In the genomic region with DNA sequence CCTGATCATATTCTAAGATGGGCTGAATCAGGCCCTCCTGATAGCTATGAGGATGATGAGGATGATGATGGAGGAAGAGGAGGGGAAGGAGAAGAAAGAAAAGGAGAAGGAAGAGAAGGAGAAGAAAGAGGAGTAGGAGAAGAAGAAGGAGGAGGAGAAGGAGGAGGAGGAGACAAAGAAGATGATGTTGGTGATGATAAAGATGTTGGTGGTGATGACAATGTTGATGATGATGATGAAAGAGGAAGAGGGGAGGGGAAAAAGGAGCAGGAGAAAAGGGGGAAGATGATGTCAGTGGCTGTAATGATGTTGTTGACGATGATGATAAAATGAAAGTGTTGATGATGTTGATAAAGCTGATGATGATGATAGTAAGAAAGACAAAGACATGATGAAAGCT, we compare ENCODE assay signal across 31 cellular contexts.
"Had no signal": no experiment of that assay in that cellular context is flagged by ENCODE, and none has a peak within 500 bp of the region (broad histone marks: within the 10 kb centered on the region; RNA-seq: fewer than 3 reads in every experiment).

No MANE protein-coding gene starts in this region.

- H3K9me3 Mint-ChIP-seq: natural killer cell, neural progenitor cell had no signal

- H3K4me2 ChIP-seq: neural progenitor cell, smooth muscle cell had no signal

- DNase-seq: natural killer cell; occipital lobe; ovary; posterior cingulate gyrus; psoas muscle; right cardiac atrium; spleen; stimulated activated CD4-positive, alpha-beta T cell treated with anti-CD3 and anti-CD28 coated beads, Interleukin-12 subunit alpha, Interleukin-12 subunit beta, amount 100 ng/mL, for 4 hours; stimulated activated CD4-positive, alpha-beta T cell treated with anti-CD3 and anti-CD28 coated beads, Interleukin-1b, Interleukin-23, amount 100 ng/mL, for 48 hours; stimulated activated CD4-positive, alpha-beta T cell treated with anti-CD3 and anti-CD28 coated beads, Interleukin-4, amount 100 ng/mL, for 1 hour; stimulated activated CD4-positive, alpha-beta T cell treated with anti-CD3 and anti-CD28 coated beads, Interleukin-4, amount 100 ng/mL, for 4 hours; stimulated activated CD8-positive, alpha-beta memory T cell treated with anti-CD3 and anti-CD28 coated beads, Interleukin-4, amount 100 ng/mL, for 48 hours; stimulated activated naive CD4-positive, alpha-beta T cell; stimulated activated naive CD8-positive, alpha-beta T cell treated with anti-CD3 and anti-CD28 coated beads, Interleukin-15, amount 100 ng/mL, for 72 hours; stimulated activated naive CD8-positive, alpha-beta T cell treated with anti-CD3 and anti-CD28 coated beads, Interleukin-15, Interleukin-2, amounts not matched to agents 100 U/mL and 50 U/mL, for 24 hours; substantia nigra; testis; tibial artery; transverse colon; upper lobe of right lung; uterus had no signal

- H3K4me3 Mint-ChIP-seq: natural killer cell; nephron; neural progenitor cell; stimulated activated memory B cell treated with anti-CD40 and anti-IgM and Interleukin-4, amounts not matched to agents 10 μg/mL and 1 μg/mL and 100 μg/mL, for 72 hours; stimulated activated naive CD8-positive, alpha-beta T cell treated with anti-CD3 and anti-CD28 coated beads, Interleukin-15, amount 100 ng/mL, for 72 hours; type B pancreatic cell had no signal

- H3K79me2 ChIP-seq: parathyroid adenoma had no signal

- H3K4me3 ChIP-seq: neural progenitor cell, ovary, psoas muscle, skin epidermis, smooth muscle cell, spleen, suprapubic skin, testis, tibial artery, transverse colon, upper lobe of right lung, uterus had no signal

- ATAC-seq: natural killer cell; psoas muscle; right cardiac atrium; sciatic nerve; stimulated activated memory B cell treated with anti-CD40 and anti-IgM and Interleukin-4, amounts not matched to agents 10 μg/mL and 1 μg/mL and 100 μg/mL, for 72 hours; stimulated activated naive CD8-positive, alpha-beta T cell treated with anti-CD3 and anti-CD28 coated beads, Interleukin-15, amount 100 ng/mL, for 72 hours; stimulated activated naive CD8-positive, alpha-beta T cell treated with anti-CD3 and anti-CD28 coated beads, Interleukin-15, Interleukin-2, amounts not matched to agents 100 U/mL and 50 U/mL, for 24 hours; upper lobe of right lung had no signal

- H3K4me1 ChIP-seq: neural progenitor cell, parathyroid adenoma, psoas muscle, suprapubic skin, tibial artery, transverse colon, upper lobe of right lung, uterus had no signal

- H3K27ac ChIP-seq: neural progenitor cell, ovary, parathyroid adenoma, psoas muscle, skin epidermis, spleen, suprapubic skin, testis, tibial artery, transverse colon, upper lobe of right lung, uterus had no signal

- H3K9me3 ChIP-seq: ovary, psoas muscle, spleen, suprapubic skin, testis, tibial artery, transverse colon, upper lobe of right lung, uterus had no signal

- H3K9ac ChIP-seq: neural progenitor cell, parathyroid adenoma had no signal

- H3K4me1 Mint-ChIP-seq: natural killer cell; stimulated activated memory B cell treated with anti-CD40 and anti-IgM and Interleukin-4, amounts not matched to agents 10 μg/mL and 1 μg/mL and 100 μg/mL, for 72 hours; stimulated activated naive CD8-positive, alpha-beta T cell treated with anti-CD3 and anti-CD28 coated beads, Interleukin-15, amount 100 ng/mL, for 72 hours had no signal

- H3K36me3 ChIP-seq: neural progenitor cell, ovary, spleen, suprapubic skin, tibial artery, transverse colon, upper lobe of right lung, uterus had no signal

- H3K27me3 ChIP-seq: neural progenitor cell, ovary, suprapubic skin, testis, transverse colon, upper lobe of right lung, uterus had no signal

- H2AFZ ChIP-seq: neural progenitor cell, parathyroid adenoma had no signal

- H3K27ac Mint-ChIP-seq: natural killer cell; nephron; neural progenitor cell; progenitor cell of endocrine pancreas; stimulated activated memory B cell treated with anti-CD40 and anti-IgM and Interleukin-4, amounts not matched to agents 10 μg/mL and 1 μg/mL and 100 μg/mL, for 72 hours; stimulated activated naive CD8-positive, alpha-beta T cell treated with anti-CD3 and anti-CD28 coated beads, Interleukin-15, amount 100 ng/mL, for 72 hours; type B pancreatic cell had no signal
